ENCODE assay signal across 8 cellular contexts in the genomic region with DNA sequence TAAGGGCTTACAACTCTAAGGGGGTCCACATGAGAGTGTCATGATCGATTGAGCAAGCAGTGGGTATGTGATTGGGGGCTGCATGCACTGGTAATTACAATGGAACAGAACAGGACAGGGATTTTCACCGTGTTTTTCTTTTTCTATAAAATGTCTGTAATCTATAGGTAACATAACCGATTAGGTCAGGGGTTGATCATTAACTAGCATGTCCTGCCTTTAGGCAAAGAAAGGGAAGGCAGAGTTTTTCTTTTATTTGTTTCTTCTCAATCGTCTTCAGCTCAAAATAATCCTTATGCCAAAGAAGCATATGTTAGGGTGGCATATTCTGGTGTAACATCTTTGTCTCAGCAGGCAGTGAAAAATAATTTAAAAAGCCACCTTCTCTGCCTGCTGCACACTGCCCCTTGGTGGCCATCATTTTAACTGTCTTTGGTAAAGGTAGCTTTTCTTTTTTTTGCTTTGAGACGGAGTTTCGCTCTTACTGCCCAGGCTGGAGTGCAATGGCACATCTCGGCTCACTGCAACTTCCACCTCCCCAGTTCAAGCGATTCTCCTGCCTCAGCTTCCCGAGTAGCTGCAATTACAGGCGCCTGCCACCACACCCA. TPM values are rescaled to one million over a fixed set of nuclear protein-coding genes. Genes with fewer than 3 reads are reported as not detected.
DNase-seq lines count a peak whose midpoint lies in the region; ATAC-seq, FAIRE-seq and TF ChIP-seq lines count a peak whose summit lies in the region.

No MANE protein-coding gene starts in this region.

- 31 to 35% methylated on average over 9 to 10 of the region's 10 CpGs for WGBS in pancreas, 2 donors

- H3K9me3 ChIP-seq in pancreas = no peaks in the 10 kb centered on the region

- H3K27me3 ChIP-seq in KMS-11 (ENCODE audit: insufficient read depth, low read depth) (no peaks in the 10 kb centered on the region), pancreas (no peaks in the 10 kb centered on the region)

- no peaks in the 10 kb centered on the region for H3K36me3 ChIP-seq in KMS-11 (ENCODE audit: insufficient read depth)
- H3K36me3 ChIP-seq in pancreas = no peaks in the 10 kb centered on the region

- no peak overlapping the region for H3K27ac ChIP-seq in KMS-11
- H3K27ac ChIP-seq in pancreas = no peak overlapping the region

- TF ChIP-seq POLR2A in erythroblast (IDR thresholded peaks at IDR 0.05; ENCODE audit: low read length) = no peak

- H3K4me1 ChIP-seq in KMS-11 (ENCODE audit: low read depth, poor library complexity, severe bottlenecking) (no peaks in the 10 kb centered on the region), pancreas (peaks cover 0 to 6% (median 0%) of the 10 kb centered on the region in 3 donors)

- no peak overlapping the region for H2AFZ ChIP-seq in KMS-11 (ENCODE audit: low read depth)

- no peak overlapping the region for H3K9ac ChIP-seq in KMS-11

- intact Hi-C loops in pancreas (cut with DNase I) = loop anchor here in 2 of 3 donors (10.0 kb wide), 1 partner anchor 215 kb away; no protein-coding TSS in a partner anchor

- peak; percentile 69 for ATAC-seq in GM19372 (IDR thresholded peaks at IDR 0.05; ENCODE audit: low read depth, unreplicated experiment)
- ATAC-seq in pancreas = peak; percentile 61 to 88 (median 88)
- ATAC-seq in HG03108 (IDR thresholded peaks at IDR 0.05; ENCODE audit: unreplicated experiment) = no peak

- no peak for DNase-seq in D721Med (ENCODE audit: insufficient read length, low spot score)
- peak; percentile 59 for DNase-seq in activated CD4-positive, alpha-beta T cell treated with anti-CD3 and anti-CD28 coated beads for 48 hours
- DNase-seq in erythroblast (lab: John Stamatoyannopoulos, UW) = peak; percentile 13 to 34
- peak in 1 of 6 donors; percentile 17 for DNase-seq in pancreas
- DNase-seq in globus pallidus (ENCODE audit: low spot score) = no peak

- H3K4me3 ChIP-seq in KMS-11 (IDR thresholded peaks at IDR 0.05; ENCODE audit: insufficient read depth, low read depth, low read length) (no peak overlapping the region), pancreas (no peak overlapping the region)

- H3K4me2 ChIP-seq in KMS-11 = no peak overlapping the region

- TF ChIP-seq CTCF in D721Med (IDR thresholded peaks at IDR 0.05; ENCODE audit: insufficient read depth, missing control alignments) = peak; percentile 56
- TF ChIP-seq CTCF in KMS-11 (conservative IDR thresholded peaks at IDR 0.05; ENCODE audit: low read depth, low read length) = peak; percentile 57; the same call in 1 of the 2 replicates
- TF ChIP-seq CTCF in pancreas (IDR thresholded peaks at IDR 0.05) = peak in 3 of 4 donors; percentile 13 to 37 (median 32)

- FAIRE-seq in D721Med (lab: Jason Lieb, UNC) = no peak
- FAIRE-seq in pancreas (lab: Jason Lieb, UNC) = no peak

- H4K20me1 ChIP-seq in KMS-11 (ENCODE audit: insufficient read depth) = no peaks in the 10 kb centered on the region

- no peaks in the 10 kb centered on the region; the same call in 1 of the 2 replicates for H3K79me2 ChIP-seq in KMS-11 (ENCODE audit: insufficient read depth, low read depth)

RNA-seq across cellular contexts. Expression of gene CEP43, which starts 9.7 kb away (rescaled TPM):
- 10 to 100 TPM in 1 of 6 donors, 1 to 10 TPM in 5; 4.4 to 11.9 (median 6.4) TPM for total RNA-seq in pancreas
- 10 to 100 TPM in 1 of 2 donors, 1 to 10 TPM in 1; 5.7 to 10.1 TPM for polyA plus RNA-seq in pancreas

RNA-seq across cellular contexts. Expression of gene RNASET2, which starts 33.2 kb away (rescaled TPM):
- 10 to 100 TPM; 25.2 to 55.2 (median 37.0) TPM for total RNA-seq in pancreas
- 10 to 100 TPM; 25.7 to 61.4 TPM for polyA plus RNA-seq in pancreas

Comparison
In these comparisons a context has a peak if more than half of its experiments do, and no peak if none do; other contexts are left out.
1. DNase-seq: peak in activated CD4-positive, alpha-beta T cell treated with anti-CD3 and anti-CD28 coated beads for 48 hours (single experiment) and erythroblast (2 of 2); none in D721Med (single experiment) and globus pallidus (single experiment).
2. Peak in every context shown above with its lines, with median percentiles within 50 percentile points of each other: CTCF ChIP-seq.